28 cellular contexts compared by ENCODE assay signal in the genomic region with DNA sequence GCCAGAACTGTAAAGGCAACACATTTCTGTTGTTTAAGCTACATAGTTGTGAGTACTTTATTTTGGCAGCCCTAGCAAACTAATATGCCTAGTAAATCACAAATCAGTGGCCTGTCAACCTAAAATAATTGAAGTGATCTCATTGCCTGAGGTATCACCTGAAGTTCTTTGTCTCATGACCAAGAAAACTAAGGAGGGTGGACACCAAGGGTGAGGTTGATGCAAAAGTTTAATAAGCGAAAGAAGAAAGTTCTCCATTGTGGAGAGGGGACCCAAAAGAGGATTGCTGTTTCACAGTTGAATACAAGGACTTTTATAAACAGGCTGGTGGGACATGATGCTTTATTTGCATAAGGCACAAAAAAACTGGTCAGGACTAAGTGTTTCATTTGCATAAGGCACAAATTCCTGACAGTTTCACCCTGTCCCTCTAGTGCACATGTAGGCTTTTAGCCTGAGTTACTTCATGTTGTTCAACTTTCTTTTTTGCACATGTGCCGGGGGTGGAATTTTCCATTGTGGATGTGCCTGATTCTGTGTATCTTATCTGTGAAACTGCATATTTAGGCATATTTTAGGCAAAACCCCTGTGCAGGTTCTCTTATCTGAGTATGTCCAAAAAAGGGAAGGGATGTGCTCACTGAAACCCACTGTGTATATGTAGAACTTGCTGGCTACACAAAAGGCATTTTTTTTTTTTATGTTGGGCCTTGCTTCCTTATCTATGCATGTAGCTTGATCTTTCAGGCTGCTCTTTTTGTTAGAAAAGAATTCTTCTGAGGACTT.
"Had no signal": no experiment of that assay in that cellular context is flagged by ENCODE, and none has a peak within 500 bp of the region (broad histone marks: within the 10 kb centered on the region; RNA-seq: fewer than 3 reads in every experiment).

No MANE protein-coding gene starts in this region.

- H2AFZ ChIP-seq: parathyroid adenoma had no signal

- H3K9ac ChIP-seq: parathyroid adenoma had no signal

- H3K4me3 ChIP-seq: body of pancreas, cardiac muscle cell, heart right ventricle, right lobe of liver, skin epidermis, tibial nerve had no signal

- H3K27ac ChIP-seq: body of pancreas, cardiac muscle cell, epithelial cell of prostate, heart right ventricle, parathyroid adenoma, right lobe of liver, skin epidermis, tibial nerve had no signal

- H3K4me3 Mint-ChIP-seq: activated CD4-positive, alpha-beta T cell treated with anti-CD3 and anti-CD28 coated beads, Interleukin-2, amount 10 ng/mL, durations not matched to agents 24 days and 14 days; activated CD8-positive, alpha-beta memory T cell treated with anti-CD3 and anti-CD28 coated beads, Interleukin-2, amount 10 ng/mL, durations not matched to agents 7 days and 5 days; activated CD8-positive, alpha-beta T cell treated with anti-CD3 and anti-CD28 coated beads for 36 hours; activated naive CD4-positive, alpha-beta T cell treated with anti-CD3 and anti-CD28 coated beads, Interleukin-2, amount 50 U/mL, for 24 hours; natural killer cell treated with Interleukin-12 subunit alpha and Interleukin-12 subunit beta and Interleukin-15 and Interleukin-18, amount 100 ng/mL, for 72 hours; stimulated activated effector memory CD8-positive, alpha-beta T cell treated with anti-CD3 and anti-CD28 coated beads, Interleukin-12 subunit alpha, Interleukin-12 subunit beta, amount 100 ng/mL, for 72 hours; stimulated activated naive CD8-positive, alpha-beta T cell treated with anti-CD3 and anti-CD28 coated beads, Interleukin-15, amount 100 ng/mL, for 72 hours; T-helper 17 cell had no signal

- H3K27ac Mint-ChIP-seq: activated CD4-positive, alpha-beta T cell treated with anti-CD3 and anti-CD28 coated beads, Interleukin-2, amount 10 ng/mL, durations not matched to agents 24 days and 14 days; activated CD8-positive, alpha-beta memory T cell treated with anti-CD3 and anti-CD28 coated beads, Interleukin-2, amount 10 ng/mL, durations not matched to agents 7 days and 5 days; activated CD8-positive, alpha-beta T cell treated with anti-CD3 and anti-CD28 coated beads for 36 hours; activated naive CD4-positive, alpha-beta T cell treated with anti-CD3 and anti-CD28 coated beads, Interleukin-2, amount 50 U/mL, for 24 hours; natural killer cell treated with Interleukin-12 subunit alpha and Interleukin-12 subunit beta and Interleukin-15 and Interleukin-18, amount 100 ng/mL, for 72 hours; stimulated activated effector memory CD8-positive, alpha-beta T cell treated with anti-CD3 and anti-CD28 coated beads, Interleukin-12 subunit alpha, Interleukin-12 subunit beta, amount 100 ng/mL, for 72 hours; stimulated activated naive CD8-positive, alpha-beta T cell treated with anti-CD3 and anti-CD28 coated beads, Interleukin-15, amount 100 ng/mL, for 72 hours; T-helper 17 cell had no signal

- H3K9me3 ChIP-seq: right lobe of liver had no signal

- H3K79me2 ChIP-seq: parathyroid adenoma had no signal

- H3K36me3 ChIP-seq: cardiac muscle cell, heart right ventricle, right lobe of liver, tibial nerve had no signal

- H3K4me1 Mint-ChIP-seq: activated CD4-positive, alpha-beta T cell treated with anti-CD3 and anti-CD28 coated beads, Interleukin-2, amount 10 ng/mL, durations not matched to agents 24 days and 14 days; activated CD8-positive, alpha-beta memory T cell treated with anti-CD3 and anti-CD28 coated beads, Interleukin-2, amount 10 ng/mL, durations not matched to agents 7 days and 5 days; activated naive CD4-positive, alpha-beta T cell treated with anti-CD3 and anti-CD28 coated beads, Interleukin-2, amount 50 U/mL, for 24 hours; stimulated activated effector memory CD8-positive, alpha-beta T cell treated with anti-CD3 and anti-CD28 coated beads, Interleukin-12 subunit alpha, Interleukin-12 subunit beta, amount 100 ng/mL, for 72 hours; T-helper 17 cell had no signal

- H3K27me3 ChIP-seq: body of pancreas, cardiac muscle cell, heart right ventricle, right lobe of liver, tibial nerve had no signal

- H3K4me1 ChIP-seq: parathyroid adenoma, right lobe of liver had no signal

- ATAC-seq: activated CD4-positive, CD25-positive, alpha-beta regulatory T cell treated with anti-CD3 and anti-CD28 coated beads, Interleukin-2, amount 50 U/mL, for 24 hours; activated CD8-positive, alpha-beta memory T cell treated with anti-CD3 and anti-CD28 coated beads, Interleukin-2, amount 10 ng/mL, durations not matched to agents 7 days and 5 days; activated CD8-positive, alpha-beta T cell treated with anti-CD3 and anti-CD28 coated beads for 36 hours; body of pancreas; heart right ventricle; left ventricle myocardium superior; natural killer cell treated with Interleukin-12 subunit alpha and Interleukin-12 subunit beta and Interleukin-15 and Interleukin-18, amount 100 ng/mL, for 72 hours; right lobe of liver; stimulated activated effector memory CD8-positive, alpha-beta T cell treated with anti-CD3 and anti-CD28 coated beads, Interleukin-12 subunit alpha, Interleukin-12 subunit beta, amount 100 ng/mL, for 72 hours; stimulated activated naive CD8-positive, alpha-beta T cell treated with anti-CD3 and anti-CD28 coated beads, Interleukin-15, amount 100 ng/mL, for 72 hours; T-helper 17 cell had no signal

- DNase-seq: activated CD4-positive, alpha-beta T cell treated with anti-CD3 and anti-CD28 coated beads, Interleukin-2, amount 10 ng/mL, durations not matched to agents 24 days and 14 days; activated CD8-positive, alpha-beta memory T cell treated with anti-CD3 and anti-CD28 coated beads, Interleukin-2, amount 10 ng/mL, durations not matched to agents 7 days and 5 days; activated CD8-positive, alpha-beta T cell treated with anti-CD3 and anti-CD28 coated beads for 36 hours; activated gamma-delta T cell treated with Interleukin-2 at 50 U/mL for 16 hours; activated T-cell treated with anti-CD3 and anti-CD28 coated beads for 4 hours; anterior cingulate cortex; body of pancreas; cortex of kidney; foreskin fibroblast; heart right ventricle; kidney glomerular epithelial cell; left ventricle myocardium superior; mammary epithelial cell; midbrain; nucleus accumbens; right lobe of liver; stimulated activated CD4-positive, alpha-beta T cell treated with anti-CD3 and anti-CD28 coated beads, Interleukin-2, amount 100 ng/mL, for 24 hours; stimulated activated naive CD8-positive, alpha-beta T cell treated with anti-CD3 and anti-CD28 coated beads, Interleukin-15, amount 100 ng/mL, for 72 hours; T-helper 17 cell had no signal

- H3K36me3 Mint-ChIP-seq: activated CD8-positive, alpha-beta memory T cell treated with anti-CD3 and anti-CD28 coated beads, Interleukin-2, amount 10 ng/mL, durations not matched to agents 7 days and 5 days; stimulated activated effector memory CD8-positive, alpha-beta T cell treated with anti-CD3 and anti-CD28 coated beads, Interleukin-12 subunit alpha, Interleukin-12 subunit beta, amount 100 ng/mL, for 72 hours had no signal

- H3K27me3 Mint-ChIP-seq: activated CD4-positive, alpha-beta T cell treated with anti-CD3 and anti-CD28 coated beads, Interleukin-2, amount 10 ng/mL, durations not matched to agents 24 days and 14 days had no signal
